ENCODE assay signal across 15 cellular contexts in genomic region chr6:140571139-140571538, GRCh38.
"Had no signal": no experiment of that assay in that cellular context is flagged by ENCODE, and none has a peak within 500 bp of the region (broad histone marks: within the 10 kb centered on the region; RNA-seq: fewer than 3 reads in every experiment).

No MANE protein-coding gene starts in this region.

- ATAC-seq: activated T-cell treated with anti-CD3 and anti-CD28 coated beads, Interleukin-2, amount 50 U/mL, for 72 hours; left colon; mucosa of descending colon; natural killer cell had no signal

- H3K27ac Mint-ChIP-seq: activated CD4-positive, alpha-beta memory T cell treated with anti-CD3 and anti-CD28 coated beads, Interleukin-2, amount 10 ng/mL, durations not matched to agents 7 days and 5 days; activated T-cell treated with anti-CD3 and anti-CD28 coated beads, Interleukin-2, amount 50 U/mL, for 72 hours; natural killer cell had no signal

- H3K36me3 Mint-ChIP-seq: natural killer cell had no signal

- H3K4me1 Mint-ChIP-seq: natural killer cell had no signal

- H3K27ac ChIP-seq: prostate gland, upper lobe of left lung had no signal

- H3K27me3 ChIP-seq: sigmoid colon, upper lobe of left lung had no signal

- H3K4me3 Mint-ChIP-seq: activated CD4-positive, alpha-beta memory T cell treated with anti-CD3 and anti-CD28 coated beads, Interleukin-2, amount 10 ng/mL, durations not matched to agents 7 days and 5 days; activated T-cell treated with anti-CD3 and anti-CD28 coated beads, Interleukin-2, amount 50 U/mL, for 72 hours; natural killer cell had no signal

- H3K4me3 ChIP-seq: mucosa of descending colon, prostate gland, sigmoid colon, upper lobe of left lung had no signal

- H3K36me3 ChIP-seq: prostate gland, sigmoid colon, upper lobe of left lung had no signal

- H3K4me1 ChIP-seq: prostate gland had no signal

- H3K9me3 ChIP-seq: mucosa of descending colon, prostate gland, sigmoid colon, upper lobe of left lung had no signal

- DNase-seq: activated CD4-positive, alpha-beta memory T cell treated with anti-CD3 and anti-CD28 coated beads, Interleukin-2, amount 10 ng/mL, durations not matched to agents 7 days and 5 days; activated CD4-positive, alpha-beta T cell treated with anti-CD3 and anti-CD28 coated beads for 1 hour; activated gamma-delta T cell treated with Interleukin-2 at 50 U/mL for 16 hours; activated T-cell treated with anti-CD3 and anti-CD28 coated beads, Interleukin-2, amount 50 U/mL, for 72 hours; caudate nucleus; erythroblast; left colon; mucosa of descending colon; natural killer cell; sigmoid colon; stimulated activated CD4-positive, alpha-beta T cell treated with anti-CD3 and anti-CD28 coated beads, Interleukin-2, amount 100 ng/mL, for 48 hours; stimulated activated naive CD4-positive, alpha-beta T cell treated with Interleukin-2 at 50 U/mL for 16 hours; T1000; upper lobe of left lung had no signal
